ENCODE assay signal across 33 cellular contexts in genomic region chr3:16126634-16127033, GRCh38. TPM values are rescaled to one million over a fixed set of nuclear protein-coding genes. Genes with fewer than 3 reads are reported as not detected.
"Had no signal": no experiment of that assay in that cellular context is flagged by ENCODE, and none has a peak within 500 bp of the region (broad histone marks: within the 10 kb centered on the region; RNA-seq: fewer than 3 reads in every experiment).

No MANE protein-coding gene starts in this region.

- H3K9me3 Mint-ChIP-seq: activated CD4-positive, alpha-beta memory T cell treated with anti-CD3 and anti-CD28 coated beads for 36 hours; activated CD4-positive, alpha-beta T cell treated with anti-CD3 and anti-CD28 coated beads, Interleukin-2, amount 10 ng/mL, durations not matched to agents 24 days and 14 days; activated T-cell treated with anti-CD3 and anti-CD28 coated beads, Interleukin-2, amount 50 U/mL, for 24 hours; activated T-cell treated with anti-CD3 and anti-CD28 coated beads, Interleukin-2, amount 50 U/mL, for 72 hours; effector memory CD8-positive, alpha-beta T cell; T-helper 2 cell treated with Interferon-gamma antibody and Interleukin-4, amounts not matched to agents 5 μg/mL and 100 μg/mL, for 36 hours had no signal

- H3K4me1 Mint-ChIP-seq: activated CD4-positive, alpha-beta T cell treated with anti-CD3 and anti-CD28 coated beads for 36 hours; activated CD4-positive, alpha-beta T cell treated with anti-CD3 and anti-CD28 coated beads, Interleukin-2, amount 10 ng/mL, durations not matched to agents 24 days and 14 days; T-helper 17 cell had no signal

- DNase-seq: activated CD4-positive, alpha-beta memory T cell treated with anti-CD3 and anti-CD28 coated beads for 36 hours; activated CD4-positive, alpha-beta T cell treated with anti-CD3 and anti-CD28 coated beads for 36 hours; activated CD4-positive, alpha-beta T cell treated with anti-CD3 and anti-CD28 coated beads, Interleukin-2, amount 10 ng/mL, durations not matched to agents 24 days and 14 days; activated CD4-positive, CD25-positive, alpha-beta regulatory T cell; activated CD4-positive, CD25-positive, alpha-beta regulatory T cell treated with anti-CD3 and anti-CD28 coated beads, Interleukin-2, amount 50 U/mL, for 72 hours; activated CD8-positive, alpha-beta memory T cell treated with anti-CD3 and anti-CD28 coated beads, Interleukin-2, amount 50 U/mL, for 48 hours; activated gamma-delta T cell; activated naive CD4-positive, alpha-beta T cell treated with anti-CD3 and anti-CD28 coated beads, Interleukin-2, amount 50 U/mL, for 16 hours; activated naive CD4-positive, alpha-beta T cell treated with Interleukin-2 at 50 U/mL for 16 hours; activated T-cell treated with anti-CD3 and anti-CD28 coated beads for 4 hours; activated T-cell treated with anti-CD3 and anti-CD28 coated beads, Interleukin-2, amount 50 U/mL, for 24 hours; activated T-cell treated with anti-CD3 and anti-CD28 coated beads, Interleukin-2, amount 50 U/mL, for 72 hours; amniotic stem cell; anterior cingulate cortex; brain microvascular endothelial cell; caudate nucleus; cortex of kidney; dermis blood vessel endothelial cell; effector CD4-positive, alpha-beta T cell; effector memory CD8-positive, alpha-beta T cell; esophagus squamous epithelium; foreskin fibroblast; head of caudate nucleus; T-helper 1 cell; T-helper 17 cell; T1000; WERI-Rb-1 had no signal

- H3K36me3 Mint-ChIP-seq: activated CD4-positive, alpha-beta memory T cell treated with anti-CD3 and anti-CD28 coated beads for 36 hours had no signal

- H3K36me3 ChIP-seq: brain microvascular endothelial cell, esophagus squamous epithelium, WERI-Rb-1 had no signal

- H3K27ac Mint-ChIP-seq: activated CD4-positive, alpha-beta memory T cell treated with anti-CD3 and anti-CD28 coated beads for 36 hours; activated CD4-positive, alpha-beta T cell treated with anti-CD3 and anti-CD28 coated beads for 36 hours; activated CD4-positive, alpha-beta T cell treated with anti-CD3 and anti-CD28 coated beads, Interleukin-2, amount 10 ng/mL, durations not matched to agents 24 days and 14 days; activated naive CD8-positive, alpha-beta T cell; activated T-cell treated with anti-CD3 and anti-CD28 coated beads, Interleukin-2, amount 50 U/mL, for 24 hours; activated T-cell treated with anti-CD3 and anti-CD28 coated beads, Interleukin-2, amount 50 U/mL, for 72 hours; effector memory CD8-positive, alpha-beta T cell; T-helper 17 cell; T-helper 2 cell treated with Interferon-gamma antibody and Interleukin-4, amounts not matched to agents 5 μg/mL and 100 μg/mL, for 36 hours had no signal

- H3K4me3 Mint-ChIP-seq: activated CD4-positive, alpha-beta memory T cell treated with anti-CD3 and anti-CD28 coated beads for 36 hours; activated CD4-positive, alpha-beta T cell treated with anti-CD3 and anti-CD28 coated beads for 36 hours; activated CD4-positive, alpha-beta T cell treated with anti-CD3 and anti-CD28 coated beads, Interleukin-2, amount 10 ng/mL, durations not matched to agents 24 days and 14 days; activated naive CD8-positive, alpha-beta T cell; activated T-cell treated with anti-CD3 and anti-CD28 coated beads, Interleukin-2, amount 50 U/mL, for 24 hours; activated T-cell treated with anti-CD3 and anti-CD28 coated beads, Interleukin-2, amount 50 U/mL, for 72 hours; effector memory CD8-positive, alpha-beta T cell; T-helper 17 cell; T-helper 2 cell treated with Interferon-gamma antibody and Interleukin-4, amounts not matched to agents 5 μg/mL and 100 μg/mL, for 36 hours had no signal

- H3K4me3 ChIP-seq: esophagus squamous epithelium had no signal

- H3K9me3 ChIP-seq: esophagus squamous epithelium had no signal

- H3K27me3 Mint-ChIP-seq: activated CD4-positive, alpha-beta memory T cell treated with anti-CD3 and anti-CD28 coated beads for 36 hours; activated CD4-positive, alpha-beta T cell treated with anti-CD3 and anti-CD28 coated beads for 36 hours; activated CD4-positive, alpha-beta T cell treated with anti-CD3 and anti-CD28 coated beads, Interleukin-2, amount 10 ng/mL, durations not matched to agents 24 days and 14 days; activated T-cell treated with anti-CD3 and anti-CD28 coated beads, Interleukin-2, amount 50 U/mL, for 24 hours; T-helper 17 cell had no signal

- H3K27ac ChIP-seq: brain microvascular endothelial cell, epithelial cell of prostate, esophagus squamous epithelium, WERI-Rb-1 had no signal

- ATAC-seq: activated CD4-positive, alpha-beta T cell treated with anti-CD3 and anti-CD28 coated beads for 36 hours; activated T-cell treated with anti-CD3 and anti-CD28 coated beads, Interleukin-2, amount 50 U/mL, for 72 hours; effector memory CD8-positive, alpha-beta T cell; T-helper 17 cell had no signal

- H3K27me3 ChIP-seq: brain microvascular endothelial cell, esophagus squamous epithelium had no signal

- FAIRE-seq: astrocyte, colon, frontal cortex had no signal

RNA-seq across cellular contexts. Expression of gene GALNT15, which starts 47.8 kb away (rescaled TPM):
- total RNA-seq: activated CD4-positive, alpha-beta memory T cell treated with anti-CD3 and anti-CD28 coated beads for 36 hours; activated CD4-positive, alpha-beta T cell treated with anti-CD3 and anti-CD28 coated beads for 36 hours; activated CD4-positive, alpha-beta T cell treated with anti-CD3 and anti-CD28 coated beads, Interleukin-2, amount 10 ng/mL, durations not matched to agents 24 days and 14 days had no signal
